In genomic region chr1:39115271-39116110, GRCh38 we compare ENCODE assay signal across 15 cellular contexts.
A peak's percentile ranks its signal among the peaks of the same experiment; 100 is the strongest.
DNase-seq lines count a peak whose midpoint lies in the region; ATAC-seq and TF ChIP-seq lines count a peak whose summit lies in the region.
"Had no signal": no experiment of that assay in that cellular context is flagged by ENCODE, and none has a peak within 500 bp of the region (broad histone marks: within the 10 kb centered on the region; RNA-seq: fewer than 3 reads in every experiment).

No MANE protein-coding gene starts in this region.

- H3K23ac ChIP-seq in neuronal stem cell (ENCODE audit: low read depth, low read length, poor library complexity), result no peak overlapping the region

- H3K9me3 ChIP-seq in adipocyte (ENCODE audit: control insufficient read depth, low read length) (no peaks in the 10 kb centered on the region), left lung (no peaks in the 10 kb centered on the region), uterus (no peaks in the 10 kb centered on the region), neuronal stem cell (replicated peaks in 1 of 2; ENCODE audit: control insufficient read depth in 2 of 2, insufficient read depth in 1 of 2, low read depth in 1 of 2, low read length in 2 of 2) (no peaks in the 10 kb centered on the region)
- H3K9me3 ChIP-seq: Caco-2, ovary had no signal

- H3K27ac ChIP-seq in left lung, result peak overlapping the region in 1 of 2 donors; percentile 30
- H3K27ac ChIP-seq in uterus, result peak overlapping the region; percentile 29 to 47
- H3K27ac ChIP-seq in neuronal stem cell (replicated peaks; ENCODE audit: low read length), result no peak overlapping the region
- H3K27ac ChIP-seq: HL-60, ovary had no signal

- peak; percentile 7 for DNase-seq in stimulated activated CD4-positive, alpha-beta T cell treated with anti-CD3 and anti-CD28 coated beads, Interleukin-2, amount 100 ng/mL, for 4 hours (ENCODE audit: low read depth)
- DNase-seq in stimulated activated CD4-positive, alpha-beta T cell treated with anti-CD3 and anti-CD28 coated beads, Interleukin-12 subunit alpha, Interleukin-12 subunit beta, amount 100 ng/mL, for 4 hours, result no peak
- DNase-seq in adipocyte (ENCODE audit: low read depth) (peak; percentile 49), left lung (no peak), uterus (no peak), HuH-7.5 (ENCODE audit: low spot score) (no peak), neuronal stem cell (ENCODE audit: low spot score) (no peak)
- DNase-seq: activated CD4-positive, alpha-beta T cell treated with anti-CD3 and anti-CD28 coated beads, Interleukin-2, amount 10 ng/mL, durations not matched to agents 24 days and 14 days; amygdala; Caco-2; NCI-H1930; ovary had no signal

- no peak overlapping the region for H2BK120ac ChIP-seq in neuronal stem cell (ENCODE audit: low read depth, low read length)

- no peak overlapping the region for H3K4me2 ChIP-seq in neuronal stem cell (ENCODE audit: insufficient read depth, low read length, poor library complexity, severe bottlenecking)

- H3K4me3 ChIP-seq in adipocyte (ENCODE audit: low read length), result no peak overlapping the region
- no peak overlapping the region for H3K4me3 ChIP-seq in left lung
- no peak overlapping the region for H3K4me3 ChIP-seq in uterus
- H3K4me3 ChIP-seq in neuronal stem cell (ENCODE audit: low read length in 2 of 2), result no peak overlapping the region
- H3K4me3 ChIP-seq: ovary had no signal

- no peak overlapping the region for H4K8ac ChIP-seq in neuronal stem cell (ENCODE audit: low read depth, low read length)

- H2BK15ac ChIP-seq in neuronal stem cell (ENCODE audit: low read length), result no peak overlapping the region

- H2AFZ ChIP-seq in neuronal stem cell (ENCODE audit: low read length), result no peak overlapping the region

- no peak overlapping the region for H3K4ac ChIP-seq in neuronal stem cell (ENCODE audit: low read length)

- no peak overlapping the region for H2AK5ac ChIP-seq in neuronal stem cell (ENCODE audit: low read depth, low read length)

- H3K9ac ChIP-seq in adipocyte (ENCODE audit: low read length) (no peak overlapping the region), neuronal stem cell (ENCODE audit: low read depth, low read length, poor library complexity) (no peak overlapping the region)

- WGBS in neuronal stem cell (ENCODE audit: extremely low coverage in 2 of 2, insufficient read length in 2 of 2, insufficient replicate concordance in 1 of 2), 2 donors, result 100% methylated on average over 1 of the region's 4 CpGs; no CpG with 5 or more reads in 1 of the 2 donors

- no peak overlapping the region for H3K18ac ChIP-seq in neuronal stem cell (ENCODE audit: low read length)

- H3K36me3 ChIP-seq in adipocyte (ENCODE audit: control insufficient read depth, insufficient read depth, low read length, severe bottlenecking) (peaks cover 9% of the 10 kb centered on the region), left lung (peaks cover 0 to 3% of the 10 kb centered on the region in 2 donors), uterus (no peaks in the 10 kb centered on the region), neuronal stem cell (replicated peaks in 1 of 2; ENCODE audit: control insufficient read depth in 2 of 2, insufficient read depth in 2 of 2, low read length in 2 of 2) (peaks cover 2 to 38% of the 10 kb centered on the region in 2 donors)
- H3K36me3 ChIP-seq: ovary had no signal

- H2BK12ac ChIP-seq in neuronal stem cell (ENCODE audit: low read length), result no peak overlapping the region

- no peak for TF ChIP-seq POLR2A in uterus (IDR thresholded peaks at IDR 0.05)

- peaks cover 43% of the 10 kb centered on the region for H3K4me1 ChIP-seq in adipocyte (ENCODE audit: control insufficient read depth, insufficient read depth, low read length)
- peaks cover 49 to 78% of the 10 kb centered on the region in 2 donors for H3K4me1 ChIP-seq in left lung
- peaks cover 0 to 5% of the 10 kb centered on the region in 2 donors for H3K4me1 ChIP-seq in uterus
- peaks cover 11 to 15% of the 10 kb centered on the region in 2 donors for H3K4me1 ChIP-seq in neuronal stem cell (ENCODE audit: control insufficient read depth in 2 of 2, insufficient read depth in 1 of 2, low read depth in 1 of 2, low read length in 2 of 2)

- no peak overlapping the region for H4K91ac ChIP-seq in neuronal stem cell (ENCODE audit: low read depth, low read length, poor library complexity)

- TF ChIP-seq CTCF in left lung (IDR thresholded peaks at IDR 0.05), result no peak
- TF ChIP-seq CTCF in uterus (IDR thresholded peaks at IDR 0.05), result no peak

- H3K79me1 ChIP-seq in neuronal stem cell (ENCODE audit: low read depth, low read length), result no peaks in the 10 kb centered on the region

- ATAC-seq in left lung (peak; percentile 41), HG02840 (IDR thresholded peaks at IDR 0.05; ENCODE audit: low FRiP score, unreplicated experiment) (no peak)
- ATAC-seq: Right ventricle myocardium inferior had no signal

- H3K27me3 ChIP-seq in adipocyte (replicated peaks; ENCODE audit: control insufficient read depth, insufficient read depth, low read length) (no peaks in the 10 kb centered on the region), left lung (no peaks in the 10 kb centered on the region), uterus (no peaks in the 10 kb centered on the region), neuronal stem cell (ENCODE audit: control insufficient read depth in 3 of 3, insufficient read depth in 3 of 3, low read depth in 1 of 3, low read length in 3 of 3) (no peaks in the 10 kb centered on the region)
- H3K27me3 ChIP-seq: ovary had no signal

- no peak overlapping the region for H2BK5ac ChIP-seq in neuronal stem cell (ENCODE audit: low read length)

- no peak overlapping the region for H3K14ac ChIP-seq in neuronal stem cell (ENCODE audit: low read length)

- intact Hi-C loops in left lung (cut with DNase I) (no loop called here), uterus (cut with DNase I; ENCODE audit: low total_unique reads) (no loop called here)

Comparison
In these comparisons a context has a peak if more than half of its experiments do, and no peak if none do; other contexts are left out.
1. DNase-seq: peak in stimulated activated CD4-positive, alpha-beta T cell treated with anti-CD3 and anti-CD28 coated beads, Interleukin-2, amount 100 ng/mL, for 4 hours (single experiment) and adipocyte (single experiment); none in stimulated activated CD4-positive, alpha-beta T cell treated with anti-CD3 and anti-CD28 coated beads, Interleukin-12 subunit alpha, Interleukin-12 subunit beta, amount 100 ng/mL, for 4 hours (single experiment), left lung (0 of 2), uterus (0 of 2), HuH-7.5 (single experiment) and neuronal stem cell (single experiment).